1 cellular context compared by ENCODE assay signal in the genomic region with DNA sequence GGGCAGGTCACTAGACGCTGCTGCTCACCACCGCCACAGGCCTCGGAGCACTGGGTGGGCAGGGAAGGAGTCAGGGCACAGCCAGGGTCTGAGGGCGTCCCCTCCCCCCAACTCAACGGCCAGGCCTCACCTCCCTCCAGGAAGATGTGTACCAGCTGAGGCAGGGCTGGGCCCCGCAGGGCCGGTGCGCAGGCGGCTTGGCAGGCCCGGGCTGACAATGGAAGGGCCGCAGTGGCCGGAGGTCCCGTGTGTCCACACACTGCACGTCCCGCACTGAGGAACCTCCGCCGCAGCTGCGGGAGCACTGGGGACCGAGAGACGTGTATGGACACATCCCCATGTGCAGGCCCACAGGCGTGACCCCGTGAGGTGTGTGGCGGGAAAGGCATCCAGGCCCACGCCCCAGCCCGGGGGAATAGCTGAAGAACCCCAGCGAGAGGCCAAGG.
TF ChIP-seq lines count a peak whose summit lies in the region.

No MANE protein-coding gene starts in this region.

TF ChIP-seq in H1, 55 proteins besides CTCF, POLR2A, EP300 and RAD21:
- TF ChIP-seq, protein P1, sequence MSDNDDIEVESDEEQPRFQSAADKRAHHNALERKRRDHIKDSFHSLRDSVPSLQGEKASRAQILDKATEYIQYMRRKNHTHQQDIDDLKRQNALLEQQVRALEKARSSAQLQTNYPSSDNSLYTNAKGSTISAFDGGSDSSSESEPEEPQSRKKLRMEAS (IDR thresholded peaks at IDR 0.05) = no peak
- TF ChIP-seq RBBP5 (IDR thresholded peaks at IDR 0.05; ENCODE audit: borderline replicate concordance, low read depth, low read length) (no peak), SP2 (IDR thresholded peaks at IDR 0.05; ENCODE audit: low read length) (no peak), MAFK (IDR thresholded peaks at IDR 0.05; ENCODE audit: low read depth, low read length) (no peak), SAP30 (IDR thresholded peaks at IDR 0.05; ENCODE audit: insufficient read depth, insufficient replicate concordance, low read length) (no peak), TEAD4 (IDR thresholded peaks at IDR 0.05; ENCODE audit: low read depth, low read length) (no peak), YY1 (IDR thresholded peaks at IDR 0.05; ENCODE audit: low read depth, low read length) (no peak), RXRA (IDR thresholded peaks at IDR 0.05; ENCODE audit: insufficient read depth, low read depth, low read length) (no peak)
